9 cellular contexts compared by ENCODE assay signal in genomic region chr4:118282692-118283091, GRCh38.
DNase-seq lines count a peak whose midpoint lies in the region; ATAC-seq and TF ChIP-seq lines count a peak whose summit lies in the region.
"Had no signal": no experiment of that assay in that cellular context is flagged by ENCODE, and none has a peak within 500 bp of the region (broad histone marks: within the 10 kb centered on the region; RNA-seq: fewer than 3 reads in every experiment).

No MANE protein-coding gene starts in this region.

- H3K4me1 Mint-ChIP-seq in CD8-positive, alpha-beta T cell (ENCODE audit: low read depth) = peaks cover 51% of the 10 kb centered on the region

- no peak for ATAC-seq in CD8-positive, alpha-beta T cell
- no peak for ATAC-seq in GM21367 (IDR thresholded peaks at IDR 0.05; ENCODE audit: unreplicated experiment)

- peaks cover 26% of the 10 kb centered on the region for H3K4me1 ChIP-seq in CD8-positive, alpha-beta T cell (ENCODE audit: insufficient read depth, low read length)

- H3K27me3 Mint-ChIP-seq in CD8-positive, alpha-beta T cell (ENCODE audit: low read depth) = no peaks in the 10 kb centered on the region

- no peak overlapping the region for H3K4me2 ChIP-seq in SU-DHL-6 (ENCODE audit: low read depth, low read length, poor library complexity, severe bottlenecking)

- H3K4me3 Mint-ChIP-seq in CD8-positive, alpha-beta T cell = no peak overlapping the region

- no peaks in the 10 kb centered on the region for H4K20me1 ChIP-seq in SU-DHL-6 (ENCODE audit: low read depth, low read length)

- no peaks in the 10 kb centered on the region for H3K9me2 ChIP-seq in SU-DHL-6 (replicated peaks; ENCODE audit: insufficient read depth, low read length)

- H3K36me3 ChIP-seq in CD8-positive, alpha-beta T cell (ENCODE audit: insufficient read depth, low read length) = peaks cover 3% of the 10 kb centered on the region
- H3K36me3 ChIP-seq in SU-DHL-6 (ENCODE audit: low read length) = peaks cover 19% of the 10 kb centered on the region

- no peak overlapping the region for H2AFZ ChIP-seq in SU-DHL-6 (ENCODE audit: low read depth, low read length, severe bottlenecking)

- peaks cover 12% of the 10 kb centered on the region for H3K79me2 ChIP-seq in SU-DHL-6 (ENCODE audit: insufficient read depth, low read length)

- no peak for TF ChIP-seq CTCF in CD8-positive, alpha-beta T cell (IDR thresholded peaks at IDR 0.05)
- no peak for TF ChIP-seq CTCF in SU-DHL-6 (IDR thresholded peaks at IDR 0.05; ENCODE audit: insufficient read depth, low read length, poor library complexity, severe bottlenecking)

- H3K9me3 ChIP-seq in CD8-positive, alpha-beta T cell (ENCODE audit: low read length) = no peaks in the 10 kb centered on the region
- H3K9me3 ChIP-seq in SU-DHL-6 (ENCODE audit: insufficient read depth, low read length) = no peaks in the 10 kb centered on the region

- DNase-seq in CD8-positive, alpha-beta T cell = no peak
- DNase-seq in HS-5 (ENCODE audit: low read depth) (peak; percentile 77), hepatic stellate cell (ENCODE audit: low spot score) (peak; percentile 27), activated gamma-delta T cell (lab: John Stamatoyannopoulos, UW) (no peak), NCI-H446 (lab: John Stamatoyannopoulos, UW) (no peak), DMS79 treated with DMSO at 0.1 percent for 48 hours (lab: John Stamatoyannopoulos, UW) (no peak)
- DNase-seq: NCI-H146 had no signal

- no peak overlapping the region for H3K4me3 ChIP-seq in CD8-positive, alpha-beta T cell (ENCODE audit: low read depth, low read length)
- H3K4me3 ChIP-seq in SU-DHL-6 (ENCODE audit: insufficient read depth, low read length, poor library complexity, severe bottlenecking) = no peak overlapping the region

- intact Hi-C loops in CD8-positive, alpha-beta T cell (cut with DNase I, micrococcal nuclease) = loop anchor here (5.0 to 10.0 kb wide), 6 partner anchors 305 to 1170 kb away; partner anchors contain the start of gene SEC24D (in 1 of the 2)

- no peaks in the 10 kb centered on the region for H3K9me3 Mint-ChIP-seq in CD8-positive, alpha-beta T cell

- no peak overlapping the region for H3K27ac ChIP-seq in CD8-positive, alpha-beta T cell (ENCODE audit: low read depth, low read length)
- H3K27ac ChIP-seq in SU-DHL-6 (ENCODE audit: low read depth, low read length) = peak overlapping the region; percentile 87

- no peak overlapping the region for H3K9ac ChIP-seq in SU-DHL-6 (ENCODE audit: low read length)

- peaks cover 49% of the 10 kb centered on the region for H3K36me3 Mint-ChIP-seq in CD8-positive, alpha-beta T cell

- peak overlapping the region; percentile 28 for H3K27ac Mint-ChIP-seq in CD8-positive, alpha-beta T cell

- CTCF ChIA-PET in CD8-positive, alpha-beta T cell (lab: Charles Lee) = interaction anchor here (0.5 kb wide), 1 partner anchor 58 kb away, joined by 3 read pairs; no protein-coding TSS in a partner anchor

- H3F3A ChIP-seq in SU-DHL-6 (ENCODE audit: insufficient read depth) = peaks cover 65% of the 10 kb centered on the region

- POLR2A ChIA-PET in CD8-positive, alpha-beta T cell (lab: Charles Lee) = no interaction called here

- no peaks in the 10 kb centered on the region for H3K27me3 ChIP-seq in CD8-positive, alpha-beta T cell (ENCODE audit: insufficient read depth, low read length)
- no peaks in the 10 kb centered on the region for H3K27me3 ChIP-seq in SU-DHL-6 (ENCODE audit: low read length)

Comparison
In these comparisons a context has a peak if more than half of its experiments do, and no peak if none do; other contexts are left out.
1. DNase-seq: peak in HS-5 (single experiment) and hepatic stellate cell (single experiment); none in CD8-positive, alpha-beta T cell (0 of 7), activated gamma-delta T cell (single experiment), NCI-H446 (0 of 2) and DMS79 treated with DMSO at 0.1 percent for 48 hours (single experiment).